In genomic region chr1:224524679-224525078, GRCh38 we compare ENCODE assay signal across 1 cellular context.
TF ChIP-seq lines count a peak whose summit lies in the region.

No MANE protein-coding gene starts in this region.

TF ChIP-seq in SK-N-SH, 30 proteins besides CTCF, POLR2A, EP300 and RAD21 (continued from another document):
- TF ChIP-seq IRF3 (IDR thresholded peaks at IDR 0.05; ENCODE audit: low read depth, low read length) (no peak), REST (IDR thresholded peaks at IDR 0.05; ENCODE audit: low read depth, low read length) (no peak), TCF12 (IDR thresholded peaks at IDR 0.05) (peak; percentile 78), JUND (IDR thresholded peaks at IDR 0.05) (peak; percentile 91), USF1 (IDR thresholded peaks at IDR 0.05; ENCODE audit: borderline replicate concordance, low read depth) (no peak), USF2 (IDR thresholded peaks at IDR 0.05; ENCODE audit: borderline replicate concordance, low read depth, low read length) (no peak), MXI1 (IDR thresholded peaks at IDR 0.05; ENCODE audit: low read depth, low read length) (no peak), RXRA (IDR thresholded peaks at IDR 0.05; ENCODE audit: borderline replicate concordance, low read depth) (no peak), TAF1 (IDR thresholded peaks at IDR 0.05; ENCODE audit: borderline replicate concordance, low read depth, low read length) (no peak), RFX5 (IDR thresholded peaks at IDR 0.05; ENCODE audit: low read length) (no peak), NRF1 (IDR thresholded peaks at IDR 0.05; ENCODE audit: low read depth, low read length) (no peak), GATA2 (CRISPR knock-in tag; IDR thresholded peaks at IDR 0.05) (no peak), ZBTB33 (IDR thresholded peaks at IDR 0.05; ENCODE audit: borderline replicate concordance, low read depth) (no peak), YY1 (IDR thresholded peaks at IDR 0.05; ENCODE audit: low read depth) (no peak), NFIC (IDR thresholded peaks at IDR 0.05; ENCODE audit: borderline replicate concordance) (peak; percentile 42; the same call in 1 of the 2 replicates), ELF1 (IDR thresholded peaks at IDR 0.05) (no peak), FOSL2 (IDR thresholded peaks at IDR 0.05; ENCODE audit: borderline replicate concordance, low read depth) (peak; percentile 93)
